In genomic region chr10:68333452-68333851, GRCh38 we compare ENCODE assay signal across 8 cellular contexts. TPM values are rescaled to one million over a fixed set of nuclear protein-coding genes. Genes with fewer than 3 reads are reported as not detected.
A peak's percentile ranks its signal among the peaks of the same experiment; 100 is the strongest.
DNase-seq lines count a peak whose midpoint lies in the region; ATAC-seq, FAIRE-seq and TF ChIP-seq lines count a peak whose summit lies in the region.

No MANE protein-coding gene starts in this region.

- DNase-seq in MM.1S (no peak), HuH-7 (ENCODE audit: low spot score) (no peak), dedifferentiated amniotic fluid mesenchymal stem cell (ENCODE audit: extremely low spot score) (no peak), HTR-8/SVneo (ENCODE audit: insufficient read length, low spot score) (no peak)

- peak overlapping the region; percentile 98 to 100 (median 99); a peak in 21 of 22 replicates for H3K27ac ChIP-seq in BLaER1 treated with 17β-estradiol and CSF1 and Interleukin-3, amounts not matched to agents 10 nM and 100 nM
- H3K27ac ChIP-seq in MM.1S (ENCODE audit: low read length) (peak overlapping the region; percentile 88; the same call in 1 of the 2 replicates), ectodermal cell (ENCODE audit: insufficient read depth, low read depth, low read length, poor library complexity, severe bottlenecking) (peak overlapping the region; percentile 97), neural cell (ENCODE audit: low read length) (peak overlapping the region; percentile 99)

- no peaks in the 10 kb centered on the region for H3K27me3 ChIP-seq in BLaER1 treated with 17β-estradiol and CSF1 and Interleukin-3, amounts not matched to agents 10 nM and 100 nM
- H3K27me3 ChIP-seq in MM.1S (replicated peaks; ENCODE audit: insufficient read depth, low read length) (no peaks in the 10 kb centered on the region), ectodermal cell (ENCODE audit: control insufficient read depth, insufficient read depth, low read length, poor library complexity, severe bottlenecking) (no peaks in the 10 kb centered on the region), neural cell (ENCODE audit: insufficient read depth, low read depth, low read length) (no peaks in the 10 kb centered on the region)

- peak overlapping the region; percentile 83 to 99 (median 92) for H3K4me2 ChIP-seq in BLaER1 treated with 17β-estradiol and CSF1 and Interleukin-3, amounts not matched to agents 10 nM and 100 nM
- H3K4me2 ChIP-seq in MM.1S (ENCODE audit: low read depth, low read length) (peak overlapping the region; percentile 50), neural cell (ENCODE audit: low read length) (peak overlapping the region; percentile 80)

- peaks cover 56 to 60% (median 59%) of the 10 kb centered on the region in 11 experiments for H4K20me1 ChIP-seq in BLaER1 treated with 17β-estradiol and CSF1 and Interleukin-3, amounts not matched to agents 10 nM and 100 nM
- H4K20me1 ChIP-seq in MM.1S (ENCODE audit: insufficient read depth, low read length) (peaks cover 56% of the 10 kb centered on the region), neural cell (ENCODE audit: insufficient read depth) (peaks cover 46% of the 10 kb centered on the region)

- H3K4me1 ChIP-seq in BLaER1 treated with 17β-estradiol and CSF1 and Interleukin-3, amounts not matched to agents 10 nM and 100 nM: peaks cover 46 to 66% (median 54%) of the 10 kb centered on the region in 10 experiments
- H3K4me1 ChIP-seq in MM.1S (ENCODE audit: low read length) (peaks cover 26% of the 10 kb centered on the region), ectodermal cell (ENCODE audit: control insufficient read depth, insufficient read depth, low read length) (peaks cover 27% of the 10 kb centered on the region)

- no peak for TF ChIP-seq RAD21 in neural cell (conservative IDR thresholded peaks at IDR 0.05)

- H3K9me2 ChIP-seq in MM.1S (replicated peaks; ENCODE audit: insufficient read depth, low read length) (no peaks in the 10 kb centered on the region), neural cell (ENCODE audit: insufficient read depth, low read length) (no peaks in the 10 kb centered on the region)

- FAIRE-seq in HTR-8/SVneo (lab: Jason Lieb, UNC): no peak

- H2AFZ ChIP-seq in MM.1S (ENCODE audit: low read length): no peak overlapping the region
- no peak overlapping the region for H2AFZ ChIP-seq in neural cell (ENCODE audit: low read depth, low read length)

- H3K9ac ChIP-seq in BLaER1 treated with 17β-estradiol and CSF1 and Interleukin-3, amounts not matched to agents 10 nM and 100 nM: peak overlapping the region; percentile 97 to 100 (median 99)
- H3K9ac ChIP-seq in MM.1S (ENCODE audit: low read length) (peak overlapping the region; percentile 99), neural cell (ENCODE audit: low read length) (peak overlapping the region; percentile 99)

- ATAC-seq in GM19463 (IDR thresholded peaks at IDR 0.05; ENCODE audit: unreplicated experiment): no peak

- H3K36me3 ChIP-seq in BLaER1 treated with 17β-estradiol and CSF1 and Interleukin-3, amounts not matched to agents 10 nM and 100 nM: peaks cover 26 to 49% (median 34%) of the 10 kb centered on the region in 11 experiments
- peaks cover 20% of the 10 kb centered on the region; the same call in 1 of the 2 replicates for H3K36me3 ChIP-seq in MM.1S (replicated peaks; ENCODE audit: insufficient read depth, low read length)
- H3K36me3 ChIP-seq in ectodermal cell (ENCODE audit: control insufficient read depth, insufficient read depth, low read length): peaks cover 7% of the 10 kb centered on the region
- no peaks in the 10 kb centered on the region for H3K36me3 ChIP-seq in neural cell (ENCODE audit: insufficient read depth, low read length)

- TF ChIP-seq EP300 in neural cell (conservative IDR thresholded peaks at IDR 0.05; ENCODE audit: poor library complexity, severe bottlenecking): no peak

- peaks cover 18% of the 10 kb centered on the region; the same call in 1 of the 2 replicates for H3F3A ChIP-seq in MM.1S (ENCODE audit: insufficient read depth, low read length)
- peaks cover 3% of the 10 kb centered on the region for H3F3A ChIP-seq in neural cell (ENCODE audit: insufficient read depth, low read length, poor library complexity, severe bottlenecking)

- H3K4me3 ChIP-seq in BLaER1 treated with 17β-estradiol and CSF1 and Interleukin-3, amounts not matched to agents 10 nM and 100 nM: peak overlapping the region; percentile 65 to 95 (median 89)
- H3K4me3 ChIP-seq in MM.1S (ENCODE audit: low read length) (peak overlapping the region; percentile 97), ectodermal cell (ENCODE audit: insufficient read depth, low read depth, low read length) (peak overlapping the region; percentile 86), neural cell (ENCODE audit: low read length) (peak overlapping the region; percentile 87)

- 0 to 1% methylated on average over 3 to 5 of the region's 6 CpGs for WGBS in ectodermal cell, 2 experiments

- H3K79me2 ChIP-seq in MM.1S (ENCODE audit: low read length) (peaks cover 66% of the 10 kb centered on the region), neural cell (replicated peaks; ENCODE audit: insufficient read depth, low read length) (peaks cover 65% of the 10 kb centered on the region)

- TF ChIP-seq CTCF in MM.1S (IDR thresholded peaks at IDR 0.05; ENCODE audit: low read length): no peak
- TF ChIP-seq CTCF in neural cell (IDR thresholded peaks at IDR 0.05; ENCODE audit: poor library complexity, severe bottlenecking): no peak

- peaks cover 0 to 8% (median 0%) of the 10 kb centered on the region in 11 experiments; a peak in 3 of 22 replicates for H3K9me3 ChIP-seq in BLaER1 treated with 17β-estradiol and CSF1 and Interleukin-3, amounts not matched to agents 10 nM and 100 nM (replicated peaks in 1 of 11)
- no peaks in the 10 kb centered on the region for H3K9me3 ChIP-seq in MM.1S (replicated peaks; ENCODE audit: insufficient read depth, low read length)
- H3K9me3 ChIP-seq in ectodermal cell (ENCODE audit: control insufficient read depth, low read length): no peaks in the 10 kb centered on the region
- H3K9me3 ChIP-seq in neural cell (ENCODE audit: low read length): no peaks in the 10 kb centered on the region

TF ChIP-seq in neural cell, 6 proteins besides CTCF, POLR2A, EP300 and RAD21:
- TF ChIP-seq REST (IDR thresholded peaks at IDR 0.05; ENCODE audit: borderline replicate concordance) (no peak), EZH2 (IDR thresholded peaks at IDR 0.05; ENCODE audit: borderline replicate concordance, insufficient read depth, low read length, poor library complexity, severe bottlenecking) (no peak), TAF1 (IDR thresholded peaks at IDR 0.05; ENCODE audit: low read depth) (no peak), POLR2AphosphoS5 (IDR thresholded peaks at IDR 0.05) (no peak), SMC3 (conservative IDR thresholded peaks at IDR 0.05; ENCODE audit: poor library complexity) (no peak), MXI1 (conservative IDR thresholded peaks at IDR 0.05; ENCODE audit: poor library complexity, severe bottlenecking) (no peak)
TF ChIP-seq in neural cell: peak in this region for 0.

RNA-seq across cellular contexts. Expression of gene PBLD, which starts 0.7 kb away (rescaled TPM):
- polyA plus RNA-seq in ectodermal cell (2013, experiment 1 of 4): 4.2 TPM
- polyA plus RNA-seq in ectodermal cell (2013, experiment 2 of 4): 5.2 TPM
- polyA plus RNA-seq in ectodermal cell (2013, experiment 3 of 4): 4.1 TPM
- polyA plus RNA-seq in ectodermal cell (2013, experiment 4 of 4): 4.5 TPM
- polyA plus RNA-seq in neural cell: 6.4 and 6.7 TPM in 2 replicates
- 11.3 and 12.2 TPM in 2 replicates for polyA minus RNA-seq in neural cell

RNA-seq across cellular contexts. Expression of gene HNRNPH3, which starts 1.6 kb away (rescaled TPM):
- 538 TPM for polyA plus RNA-seq in ectodermal cell (2013, experiment 1 of 4)
- 522 TPM for polyA plus RNA-seq in ectodermal cell (2013, experiment 2 of 4)
- polyA plus RNA-seq in ectodermal cell (2013, experiment 3 of 4): 365 TPM
- polyA plus RNA-seq in ectodermal cell (2013, experiment 4 of 4): 398 TPM
- polyA plus RNA-seq in neural cell: 66.0 and 74.2 TPM in 2 replicates
- polyA minus RNA-seq in neural cell: 55.8 and 62.0 TPM in 2 replicates
